In genomic region chr6:17042422-17043147, GRCh38 we compare ENCODE assay signal across 9 cellular contexts. TPM values are rescaled to one million over a fixed set of nuclear protein-coding genes. Genes with fewer than 3 reads are reported as not detected.
DNase-seq lines count a peak whose midpoint lies in the region; ATAC-seq and TF ChIP-seq lines count a peak whose summit lies in the region.
"Had no signal": no experiment of that assay in that cellular context is flagged by ENCODE, and none has a peak within 500 bp of the region (broad histone marks: within the 10 kb centered on the region; RNA-seq: fewer than 3 reads in every experiment).

No MANE protein-coding gene starts in this region.

- peak overlapping the region; percentile 60 for H3K4me2 ChIP-seq in PC-9

- H3K36me3 ChIP-seq in PC-9 (ENCODE audit: low read depth), result no peaks in the 10 kb centered on the region

- peak overlapping the region; percentile 68 for H2AFZ ChIP-seq in PC-9

- no peak overlapping the region for H3K27ac ChIP-seq in PC-9

- BruUV-seq in PC-9 (replicated peaks; lab: Mats Ljungman, UMichigan), result no TSS peak

- no peaks in the 10 kb centered on the region for H3K27me3 ChIP-seq in PC-9 (ENCODE audit: insufficient read depth, low read depth)

- ATAC-seq in GM18907 (IDR thresholded peaks at IDR 0.05; ENCODE audit: unreplicated experiment), result no peak
- ATAC-seq in GM18867 (IDR thresholded peaks at IDR 0.05; ENCODE audit: unreplicated experiment), result no peak
- no peak for ATAC-seq in HG03378 (IDR thresholded peaks at IDR 0.05; ENCODE audit: unreplicated experiment)
- ATAC-seq in activated naive CD8-positive, alpha-beta T cell treated with anti-CD3 and anti-CD28 coated beads, Interleukin-2, amount 50 U/mL, for 24 hours, result no peak

- H3K79me2 ChIP-seq in PC-9 (ENCODE audit: low read depth), result no peaks in the 10 kb centered on the region

- H3K27me3 Mint-ChIP-seq in activated naive CD8-positive, alpha-beta T cell treated with anti-CD3 and anti-CD28 coated beads, Interleukin-2, amount 50 U/mL, for 24 hours, result peaks cover 28% of the 10 kb centered on the region

- POLR2A ChIA-PET in PC-9 (lab: Charles Lee; ENCODE audit: unreplicated experiment), result no interaction called here

- H3K9me2 ChIP-seq in PC-9 (ENCODE audit: insufficient read depth), result no peaks in the 10 kb centered on the region; the same call in 1 of the 2 replicates

- H3K36me3 Mint-ChIP-seq in activated naive CD8-positive, alpha-beta T cell treated with anti-CD3 and anti-CD28 coated beads, Interleukin-2, amount 50 U/mL, for 24 hours (ENCODE audit: low read depth), result no peaks in the 10 kb centered on the region

- H3K4me1 Mint-ChIP-seq in activated naive CD8-positive, alpha-beta T cell treated with anti-CD3 and anti-CD28 coated beads, Interleukin-2, amount 50 U/mL, for 24 hours, result no peaks in the 10 kb centered on the region

- CTCF ChIA-PET in PC-9 (lab: Charles Lee), result no interaction called here

- H3K9me3 ChIP-seq in PC-9 (ENCODE audit: insufficient read depth, low read depth), result no peaks in the 10 kb centered on the region; the same call in 1 of the 2 replicates

- H3F3A ChIP-seq in PC-9 (ENCODE audit: insufficient read depth, low read depth), result no peaks in the 10 kb centered on the region

- H3K4me1 ChIP-seq in PC-9 (replicated peaks; ENCODE audit: insufficient read depth), result peaks cover 11% of the 10 kb centered on the region; the same call in 1 of the 2 replicates

- H3K4me3 ChIP-seq in PC-9, result no peak overlapping the region; the same call in 1 of the 2 replicates
- H3K4me3 ChIP-seq in fibroblast of mammary gland (ENCODE audit: control insufficient read depth, low read depth, low read length), result no peak overlapping the region

- intact Hi-C loops in PC-9 (cut with micrococcal nuclease; ENCODE audit: unreplicated experiment), result no loop called here

- peaks cover 3% of the 10 kb centered on the region for H3K9me3 Mint-ChIP-seq in activated naive CD8-positive, alpha-beta T cell treated with anti-CD3 and anti-CD28 coated beads, Interleukin-2, amount 50 U/mL, for 24 hours

- peak; percentile 14 for DNase-seq in COR-L47 (lab: John Stamatoyannopoulos, UW)
- DNase-seq in PC-9, result peak in 1 of 2 experiments; percentile 64
- DNase-seq in fibroblast of mammary gland (ENCODE audit: low read depth), result peak; percentile 26
- DNase-seq in myocyte (ENCODE audit: low read depth), result peak; percentile 67
- no peak for DNase-seq in activated naive CD8-positive, alpha-beta T cell treated with anti-CD3 and anti-CD28 coated beads, Interleukin-2, amount 50 U/mL, for 24 hours
- DNase-seq: MV-4-11 had no signal

- H4K20me1 ChIP-seq in PC-9 (ENCODE audit: insufficient read depth), result no peaks in the 10 kb centered on the region

- H3K27ac Mint-ChIP-seq in activated naive CD8-positive, alpha-beta T cell treated with anti-CD3 and anti-CD28 coated beads, Interleukin-2, amount 50 U/mL, for 24 hours, result no peak overlapping the region

- no peak; the same call in 1 of the 2 replicates for TF ChIP-seq CTCF in PC-9 (conservative IDR thresholded peaks at IDR 0.05)
- peak; percentile 30 for TF ChIP-seq CTCF in fibroblast of mammary gland (conservative IDR thresholded peaks at IDR 0.05; ENCODE audit: control insufficient read depth, insufficient read depth, low read depth, low read length)

- H3K4me3 Mint-ChIP-seq in activated naive CD8-positive, alpha-beta T cell treated with anti-CD3 and anti-CD28 coated beads, Interleukin-2, amount 50 U/mL, for 24 hours, result no peak overlapping the region

RNA-seq across cellular contexts. Expression of gene STMND1, which starts 59.3 kb away (rescaled TPM):
- total RNA-seq in PC-9 (2021) (0.26 TPM in 1 of 2 replicates, not detected in the other), myocyte (not detected in 2 replicates)
- polyA plus RNA-seq in myocyte (2012), result not detected
